ENCODE assay signal across 8 cellular contexts in the genomic region with DNA sequence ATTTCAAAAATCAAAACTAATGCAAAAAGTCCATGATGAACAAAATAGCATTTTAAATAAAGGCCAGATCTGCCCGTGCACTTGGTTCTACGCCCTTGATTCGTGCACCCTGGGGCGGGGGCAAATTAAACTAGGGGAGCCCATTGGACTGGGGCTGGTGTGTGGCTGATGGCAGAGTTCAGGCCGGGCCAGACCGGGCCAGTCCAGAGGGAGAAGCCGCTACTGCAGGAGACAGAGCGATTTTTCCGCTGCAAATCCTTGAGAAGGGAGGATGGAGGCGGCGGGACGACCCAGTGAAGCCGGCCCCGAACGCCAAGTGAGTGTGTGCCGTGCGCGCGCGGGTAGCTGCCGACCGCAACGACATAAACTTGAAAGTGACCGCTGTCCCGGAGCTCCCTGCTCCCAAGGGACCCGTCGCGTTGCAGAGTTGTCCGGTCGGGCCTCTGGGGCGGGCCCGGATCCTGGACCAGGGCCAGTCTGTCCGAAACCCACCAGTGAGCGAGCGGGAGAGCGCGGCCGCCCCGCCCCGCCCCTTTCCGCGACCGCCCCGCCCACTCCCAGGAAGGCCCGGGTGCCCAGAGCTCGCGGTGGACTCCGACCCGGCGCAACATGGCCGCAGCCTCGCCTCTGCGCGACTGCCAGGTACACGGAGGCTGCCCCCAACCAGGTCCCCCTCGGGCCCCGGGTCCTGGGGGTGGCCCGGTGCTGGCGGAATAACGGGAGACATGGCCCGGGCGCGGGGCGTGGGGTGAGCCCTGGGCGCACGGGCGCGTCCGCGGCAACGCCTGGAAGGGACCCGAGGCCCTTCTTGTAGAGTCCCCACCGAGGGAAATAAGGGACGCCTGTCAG. TPM values are rescaled to one million over a fixed set of nuclear protein-coding genes. Genes with fewer than 3 reads are reported as not detected.
DNase-seq lines count a peak whose midpoint lies in the region; ATAC-seq and TF ChIP-seq lines count a peak whose summit lies in the region.

Gene TTC38, plus strand, starts transcription at position 578 of the 849 bp plus-strand sequence. Its CDS starts 32 bp downstream, at position 610.

- peak; percentile 97 for ATAC-seq in left ventricle myocardium superior
- no peak for ATAC-seq in HG03469 (IDR thresholded peaks at IDR 0.05; ENCODE audit: unreplicated experiment)

- TF ChIP-seq CTCF in GM20000 (IDR thresholded peaks at IDR 0.05; ENCODE audit: extremely low read depth, missing control alignments): no peak
- no peak for TF ChIP-seq CTCF in astrocyte of the cerebellum (IDR thresholded peaks at IDR 0.05; ENCODE audit: low read depth, low read length, missing control alignments)

- intact Hi-C loops in left ventricle myocardium superior (cut with micrococcal nuclease): no loop called here
- intact Hi-C loops in posterior cingulate gyrus (cut with DNase I): no loop called here

- H3K36me3 Mint-ChIP-seq in T-helper 1 cell treated with Interleukin-12 subunit alpha and Interleukin-12 subunit beta and Interleukin-4 antibody, amounts not matched to agents 30 μg/mL and 1 μg/mL, for 36 hours (ENCODE audit: low read depth): peaks cover 11% of the 10 kb centered on the region

- peak within 1 kb of the TSS; percentile 89 for H3K4me3 ChIP-seq in astrocyte of the cerebellum (ENCODE audit: low read depth, low read length)

- H3K27me3 Mint-ChIP-seq in T-helper 1 cell treated with Interleukin-12 subunit alpha and Interleukin-12 subunit beta and Interleukin-4 antibody, amounts not matched to agents 30 μg/mL and 1 μg/mL, for 36 hours (ENCODE audit: low read depth): peaks cover 35% of the 10 kb centered on the region

- in situ Hi-C loops in astrocyte of the cerebellum (cut with HindIII; ENCODE audit: low sequenced_read_pairs): no loop called here

- peaks cover 13% of the 10 kb centered on the region for H3K9me3 Mint-ChIP-seq in T-helper 1 cell treated with Interleukin-12 subunit alpha and Interleukin-12 subunit beta and Interleukin-4 antibody, amounts not matched to agents 30 μg/mL and 1 μg/mL, for 36 hours

- peak; percentile 96 for DNase-seq in COLO829 (ENCODE audit: low spot score)
- peak; percentile 98 for DNase-seq in GM20000 (ENCODE audit: low spot score)
- DNase-seq in Kasumi-1 (lab: John Stamatoyannopoulos, UW): peak; percentile 31 to 34
- DNase-seq in astrocyte of the cerebellum (ENCODE audit: low read depth): peak; percentile 33
- DNase-seq in left ventricle myocardium superior: peak; percentile 98
- peak; percentile 70 to 97 (median 85) for DNase-seq in posterior cingulate gyrus

- peaks cover 10% of the 10 kb centered on the region for H3K4me1 Mint-ChIP-seq in T-helper 1 cell treated with Interleukin-12 subunit alpha and Interleukin-12 subunit beta and Interleukin-4 antibody, amounts not matched to agents 30 μg/mL and 1 μg/mL, for 36 hours (ENCODE audit: low read depth)

- H3K4me3 Mint-ChIP-seq in T-helper 1 cell treated with Interleukin-12 subunit alpha and Interleukin-12 subunit beta and Interleukin-4 antibody, amounts not matched to agents 30 μg/mL and 1 μg/mL, for 36 hours: peak within 1 kb of the TSS; percentile 91

- H3K27ac Mint-ChIP-seq in T-helper 1 cell treated with Interleukin-12 subunit alpha and Interleukin-12 subunit beta and Interleukin-4 antibody, amounts not matched to agents 30 μg/mL and 1 μg/mL, for 36 hours: peak within 1 kb of the TSS; percentile 77

RNA-seq across cellular contexts. Expression of gene TTC38, which starts in this region (rescaled TPM):
- total RNA-seq in left ventricle myocardium superior: 24.0 TPM

Comparison
In these comparisons a context has a peak if more than half of its experiments do, and no peak if none do; other contexts are left out.
1. DNase-seq: peak in every context shown above with its lines; median percentile 98 in GM20000; 98 in left ventricle myocardium superior; 96 in COLO829; 85 in posterior cingulate gyrus; 33 in astrocyte of the cerebellum; 32 in Kasumi-1.